Comparison of ENCODE assay signal across 9 cellular contexts in the genomic region with DNA sequence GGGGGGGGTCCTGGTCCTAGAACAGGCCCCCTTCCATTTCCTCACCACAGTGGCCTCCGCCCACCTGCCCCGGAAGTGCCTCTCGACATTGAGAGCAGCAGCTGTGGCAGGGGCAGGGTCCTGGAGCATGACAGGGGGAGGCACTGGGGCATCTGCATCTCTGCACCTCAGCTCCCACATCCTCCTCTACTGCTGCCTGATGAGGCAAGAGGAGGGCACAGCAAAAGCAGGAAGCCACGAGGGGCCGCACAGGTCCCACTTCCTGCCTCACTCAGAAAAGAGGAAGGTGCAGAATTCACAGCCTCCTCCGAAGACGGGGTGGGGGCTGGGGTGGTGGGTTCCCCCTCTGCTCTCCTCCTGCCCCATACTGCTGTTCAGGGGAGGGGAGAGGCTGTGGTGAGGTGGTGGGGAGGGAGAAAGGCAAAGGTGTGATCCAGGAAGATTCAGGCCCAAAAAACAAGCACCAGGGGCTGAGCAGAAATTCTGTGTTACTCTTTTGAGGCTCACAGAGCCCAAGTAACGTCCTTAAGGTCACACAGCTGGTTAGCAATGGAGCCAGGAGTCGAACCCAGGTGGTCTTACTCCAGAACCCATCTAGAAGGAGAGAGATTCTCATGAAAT. TPM values are rescaled to one million over a fixed set of nuclear protein-coding genes. Genes with fewer than 3 reads are reported as not detected.
A peak's percentile ranks its signal among the peaks of the same experiment; 100 is the strongest.
DNase-seq lines count a peak whose midpoint lies in the region; ATAC-seq and TF ChIP-seq lines count a peak whose summit lies in the region.
"Had no signal": no experiment of that assay in that cellular context is flagged by ENCODE, and none has a peak within 500 bp of the region (broad histone marks: within the 10 kb centered on the region; RNA-seq: fewer than 3 reads in every experiment).

No MANE protein-coding gene starts in this region.

- ATAC-seq in GM21825 (IDR thresholded peaks at IDR 0.05; ENCODE audit: unreplicated experiment), result peak; percentile 90
- peak; percentile 72 to 77 for ATAC-seq in left cardiac atrium

- DNase-seq in GM10266 (ENCODE audit: extremely low spot score) (peak; percentile 82), NB4 (ENCODE audit: low read depth) (peak; percentile 99), left cardiac atrium (peak; percentile 63), foreskin melanocyte (no peak), DMS153 (lab: John Stamatoyannopoulos, UW) (no peak)
- peak; percentile 56 for DNase-seq in activated CD8-positive, alpha-beta memory T cell treated with anti-CD3 and anti-CD28 coated beads, Interleukin-2, amount 50 U/mL, for 24 hours (ENCODE audit: extremely low read depth)
- DNase-seq in stimulated activated CD8-positive, alpha-beta memory T cell treated with anti-CD3 and anti-CD28 coated beads, Interleukin-12 subunit alpha, Interleukin-12 subunit beta, amount 100 ng/mL, for 4 hours (ENCODE audit: low read depth), result peak; percentile 63

- H3K4me3 ChIP-seq in NB4 (ENCODE audit: low read depth, low read length), result no peak overlapping the region
- H3K4me3 ChIP-seq: gastrocnemius medialis had no signal

- intact Hi-C loops in left cardiac atrium (cut with DNase I), result no loop called here

- no peak for TF ChIP-seq POLR2A in NB4 (IDR thresholded peaks at IDR 0.05; ENCODE audit: extremely low read depth, insufficient read length)

- TF ChIP-seq CTCF in GM10266 (IDR thresholded peaks at IDR 0.05; ENCODE audit: control insufficient read depth, insufficient read depth, low read depth, missing control alignments) (no peak), NB4 (IDR thresholded peaks at IDR 0.05; ENCODE audit: low read depth, low read length) (no peak)

RNA-seq across cellular contexts. Expression of a gene that starts 14.7 kb away (rescaled TPM):
- 10 to 100 TPM in 1 of 2 donors, 1 to 10 TPM in 1; 9.1 to 13.0 TPM for total RNA-seq in left cardiac atrium

RNA-seq across cellular contexts. Expression of a gene that starts 43.4 kb away (rescaled TPM):
- total RNA-seq in left cardiac atrium, result 1 to 10 TPM in 1 of 2 donors, not detected in 1; 1.6 TPM

RNA-seq across cellular contexts. Expression of a gene that starts 50.2 kb away (rescaled TPM):
- total RNA-seq in left cardiac atrium, result 1 to 10 TPM in 1 of 2 donors, under 1 TPM in 1; 0.71 to 4.8 TPM

Comparison
In these comparisons a context has a peak if more than half of its experiments do, and no peak if none do; other contexts are left out.
1. DNase-seq: peak in GM10266 (single experiment), NB4 (single experiment), activated CD8-positive, alpha-beta memory T cell treated with anti-CD3 and anti-CD28 coated beads, Interleukin-2, amount 50 U/mL, for 24 hours (single experiment), left cardiac atrium (single experiment) and stimulated activated CD8-positive, alpha-beta memory T cell treated with anti-CD3 and anti-CD28 coated beads, Interleukin-12 subunit alpha, Interleukin-12 subunit beta, amount 100 ng/mL, for 4 hours (single experiment); none in foreskin melanocyte (single experiment) and DMS153 (single experiment).